Comparison of ENCODE assay signal across 8 cellular contexts in genomic region chr9:120925535-120926396, GRCh38. TPM values are rescaled to one million over a fixed set of nuclear protein-coding genes. Genes with fewer than 3 reads are reported as not detected.
DNase-seq lines count a peak whose midpoint lies in the region; ATAC-seq and TF ChIP-seq lines count a peak whose summit lies in the region.

No MANE protein-coding gene starts in this region.

- no peaks in the 10 kb centered on the region for H3K9me3 ChIP-seq in heart right ventricle
- no peaks in the 10 kb centered on the region for H3K9me3 ChIP-seq in gastrocnemius medialis

- ATAC-seq in GM21360 (IDR thresholded peaks at IDR 0.05; ENCODE audit: unreplicated experiment) (peak; percentile 33), heart right ventricle (peak in 3 of 8 donors; percentile 11 to 36 (median 11)), gastrocnemius medialis (no peak), HG03025 (IDR thresholded peaks at IDR 0.05; ENCODE audit: low FRiP score, unreplicated experiment) (no peak)

- H3K36me3 ChIP-seq in KMS-11 (ENCODE audit: insufficient read depth): no peaks in the 10 kb centered on the region
- H3K36me3 ChIP-seq in heart right ventricle: peaks cover 0 to 11% (median 0%) of the 10 kb centered on the region in 9 donors
- H3K36me3 ChIP-seq in gastrocnemius medialis: no peaks in the 10 kb centered on the region

- 68 to 73% methylated on average over 13 of the region's 13 CpGs for WGBS in heart right ventricle, 2 donors

- H3K4me1 ChIP-seq in KMS-11 (ENCODE audit: low read depth, poor library complexity, severe bottlenecking) (peaks cover 59% of the 10 kb centered on the region), heart right ventricle (peaks cover 0 to 72% (median 20%) of the 10 kb centered on the region in 9 donors), gastrocnemius medialis (peaks cover 3 to 10% of the 10 kb centered on the region in 2 donors)

- H3K4me3 ChIP-seq in KMS-11 (IDR thresholded peaks at IDR 0.05; ENCODE audit: insufficient read depth, low read depth, low read length) (no peak overlapping the region), heart right ventricle (peak overlapping the region in 2 of 10 donors; percentile 5 to 51), gastrocnemius medialis (no peak overlapping the region)

- no peaks in the 10 kb centered on the region for H3K79me2 ChIP-seq in KMS-11 (ENCODE audit: insufficient read depth, low read depth)

- TF ChIP-seq POLR2A in gastrocnemius medialis (IDR thresholded peaks at IDR 0.05): no peak

- H2AFZ ChIP-seq in KMS-11 (ENCODE audit: low read depth): no peak overlapping the region

- peak overlapping the region; percentile 77; the same call in 1 of the 2 replicates for H3K4me2 ChIP-seq in KMS-11

- in situ Hi-C loops in gastrocnemius medialis (cut with MboI; ENCODE audit: low sequenced_read_pairs in 4 of 4): loop anchor here in 2 of 4 donors (25.0 kb wide), 1 partner anchor 163 kb away; no protein-coding TSS in a partner anchor

- H3K27ac ChIP-seq in KMS-11 (no peak overlapping the region; the same call in 1 of the 2 replicates), heart right ventricle (peak overlapping the region in 8 of 10 donors; percentile 0 to 95 (median 38)), gastrocnemius medialis (peak overlapping the region in 1 of 4 donors; percentile 15)

- intact Hi-C loops in heart right ventricle (cut with DNase I): loop anchor here in 1 of 10 donors (5.0 kb wide), 1 partner anchor 48 kb away; the partner anchor contains the start of gene PHF19
- intact Hi-C loops in gastrocnemius medialis (cut with DNase I; ENCODE audit: low total_unique reads): no loop called here

- H3K27me3 ChIP-seq in KMS-11 (ENCODE audit: insufficient read depth, low read depth) (no peaks in the 10 kb centered on the region), heart right ventricle (no peaks in the 10 kb centered on the region), gastrocnemius medialis (no peaks in the 10 kb centered on the region)

- TF ChIP-seq CTCF in KMS-11 (conservative IDR thresholded peaks at IDR 0.05; ENCODE audit: low read depth, low read length): no peak
- no peak for TF ChIP-seq CTCF in heart right ventricle (IDR thresholded peaks at IDR 0.05)
- no peak for TF ChIP-seq CTCF in gastrocnemius medialis (IDR thresholded peaks at IDR 0.05 in 4 of 5, conservative IDR thresholded peaks at IDR 0.05 in 1 of 5)

- no peak overlapping the region for H3K9ac ChIP-seq in KMS-11

- DNase-seq in AG20443 (ENCODE audit: low spot score): peak; percentile 74
- peak; percentile 75 for DNase-seq in activated T-cell treated with anti-CD3 and anti-CD28 coated beads for 4 hours
- no peak for DNase-seq in heart right ventricle
- DNase-seq in stimulated activated CD4-positive, alpha-beta T cell treated with anti-CD3 and anti-CD28 coated beads, Interleukin-2, amount 100 ng/mL, for 48 hours: peak; percentile 69 to 80
- no peak for DNase-seq in gastrocnemius medialis

- no peaks in the 10 kb centered on the region for H4K20me1 ChIP-seq in KMS-11 (ENCODE audit: insufficient read depth)

RNA-seq across cellular contexts. Expression of gene TRAF1, which starts 0.8 kb away (rescaled TPM):
- total RNA-seq in heart right ventricle: 1 to 10 TPM; 1.1 to 6.7 (median 1.9) TPM
- polyA plus RNA-seq in heart right ventricle: 1 to 10 TPM; 2.2 to 5.7 TPM
- total RNA-seq in gastrocnemius medialis: 1 to 10 TPM in 1 of 4 donors, under 1 TPM in 3; 0.42 to 1.6 (median 0.77) TPM

RNA-seq across cellular contexts. Expression of gene PHF19, which starts 48.8 kb away (rescaled TPM):
- 10 to 100 TPM in 8 of 10 donors, 1 to 10 TPM in 2; 9.2 to 24.0 (median 13.4) TPM for total RNA-seq in heart right ventricle
- 10 to 100 TPM; 10.2 to 12.5 TPM for polyA plus RNA-seq in heart right ventricle
- total RNA-seq in gastrocnemius medialis: 10 to 100 TPM in 2 of 4 donors, 1 to 10 TPM in 2; 9.2 to 12.5 (median 10.8) TPM

Comparison
In these comparisons a context has a peak if more than half of its experiments do, and no peak if none do; other contexts are left out.
1. DNase-seq: peak in AG20443 (single experiment), activated T-cell treated with anti-CD3 and anti-CD28 coated beads for 4 hours (single experiment) and stimulated activated CD4-positive, alpha-beta T cell treated with anti-CD3 and anti-CD28 coated beads, Interleukin-2, amount 100 ng/mL, for 48 hours (2 of 2); none in heart right ventricle (0 of 2) and gastrocnemius medialis (0 of 2).